In genomic region chr20:61176874-61177273, GRCh38 we compare ENCODE assay signal across 11 cellular contexts.
"Had no signal": no experiment of that assay in that cellular context is flagged by ENCODE, and none has a peak within 500 bp of the region (broad histone marks: within the 10 kb centered on the region; RNA-seq: fewer than 3 reads in every experiment).

No MANE protein-coding gene starts in this region.

- H2AFZ ChIP-seq: GM23248, GM23338 had no signal

- DNase-seq: GM23248, GOT3, H7, H9, HCEC 1CT, HFFc6 had no signal

- H3K27ac ChIP-seq: GM23248 had no signal

- H3K4me1 ChIP-seq: HAP-1 had no signal

- H3K9me3 ChIP-seq: HAP-1 had no signal

- H3K36me3 ChIP-seq: HAP-1 had no signal

- H3K4me3 ChIP-seq: GM23248, GM23338, HAP-1 had no signal

- H3K4me2 ChIP-seq: GM23338 had no signal

- FAIRE-seq: H1, H54 had no signal

- ATAC-seq: GM23338, HCT116 had no signal

- H3K9ac ChIP-seq: GM23248 had no signal
